ENCODE assay signal across 25 cellular contexts in the genomic region with DNA sequence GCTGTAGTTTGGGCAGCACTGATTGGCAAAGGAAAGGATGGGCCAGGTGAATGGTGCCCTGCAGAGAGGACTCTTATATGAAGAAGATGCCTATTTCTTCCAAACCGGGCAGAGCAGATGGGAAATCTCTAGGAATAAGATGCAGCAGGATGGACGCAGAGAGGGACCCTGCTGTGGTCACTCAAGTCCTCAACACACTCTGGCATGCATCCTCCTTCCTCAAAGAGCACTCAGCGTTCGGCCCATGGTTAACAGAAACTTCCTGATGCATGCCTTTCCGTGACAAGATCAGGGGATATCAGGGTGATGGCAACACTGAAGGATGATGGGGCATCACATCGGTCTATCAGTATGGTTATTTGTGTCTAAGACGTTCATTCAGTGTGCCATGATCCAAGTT.
DNase-seq lines count a peak whose midpoint lies in the region; ATAC-seq, FAIRE-seq and TF ChIP-seq lines count a peak whose summit lies in the region.
"Had no signal": no experiment of that assay in that cellular context is flagged by ENCODE, and none has a peak within 500 bp of the region (broad histone marks: within the 10 kb centered on the region; RNA-seq: fewer than 3 reads in every experiment).

No MANE protein-coding gene starts in this region.

- peaks cover 2% of the 10 kb centered on the region for H3K27me3 ChIP-seq in bronchial epithelial cell (ENCODE audit: control insufficient read depth, insufficient read depth, low read length)

- FAIRE-seq in bronchial epithelial cell (lab: Jason Lieb, UNC), result peak; percentile 86
- FAIRE-seq: A549, D721Med, GM12878 had no signal

- no peak overlapping the region for H3K4me3 ChIP-seq in bronchial epithelial cell (ENCODE audit: low read depth, low read length)
- H3K4me3 ChIP-seq: A549; BLaER1 treated with 17β-estradiol and CSF1 and Interleukin-3, amounts not matched to agents 10 nM and 100 nM; GM12878; GM23338; HAP-1 had no signal

- no peaks in the 10 kb centered on the region for H3K36me3 ChIP-seq in bronchial epithelial cell (ENCODE audit: control insufficient read depth, insufficient read depth, low read length)
- H3K36me3 ChIP-seq: BE2C; BLaER1 treated with 17β-estradiol and CSF1 and Interleukin-3, amounts not matched to agents 10 nM and 100 nM; HAP-1 had no signal

- H3K27ac Mint-ChIP-seq in nephron progenitor cell (peak overlapping the region; percentile 81), osteocyte (ENCODE audit: unreplicated experiment) (no peak overlapping the region)
- H3K27ac Mint-ChIP-seq: CD14-positive monocyte; CD4-positive, alpha-beta T cell; CD8-positive, alpha-beta memory T cell; GM23338 had no signal

- H3K4me1 Mint-ChIP-seq in nephron progenitor cell, result peaks cover 81% of the 10 kb centered on the region
- H3K4me1 Mint-ChIP-seq in osteocyte (ENCODE audit: unreplicated experiment), result peaks cover 14% of the 10 kb centered on the region
- H3K4me1 Mint-ChIP-seq: CD14-positive monocyte; CD8-positive, alpha-beta memory T cell had no signal

- DNase-seq in bronchial epithelial cell (ENCODE audit: low read depth) (no peak), ecto neural progenitor cell (ENCODE audit: low spot score) (peak; percentile 25), nephron progenitor cell (no peak), osteocyte (ENCODE audit: extremely low spot score, unreplicated experiment) (peak; percentile 51)
- DNase-seq in stimulated activated CD4-positive, alpha-beta T cell treated with anti-CD3 and anti-CD28 coated beads, Interleukin-2, amount 100 ng/mL, for 24 hours, result no peak
- DNase-seq: 8988T; ACHN; AML-193; BE2C; CD4-positive, alpha-beta T cell; CD8-positive, alpha-beta memory T cell; DMS 273 treated with DMSO at 0.1 percent for 48 hours; DMS79; EL; GDM1 had no signal

- H3K4me3 Mint-ChIP-seq in nephron progenitor cell (no peak overlapping the region), osteocyte (ENCODE audit: unreplicated experiment) (no peak overlapping the region)
- H3K4me3 Mint-ChIP-seq: CD14-positive monocyte; CD4-positive, alpha-beta T cell; CD8-positive, alpha-beta memory T cell; GM23338 had no signal

- TF ChIP-seq CTCF in bronchial epithelial cell (IDR thresholded peaks at IDR 0.05; ENCODE audit: insufficient read depth, low read length, severe bottlenecking), result no peak
- no peak for TF ChIP-seq CTCF in nephron progenitor cell (IDR thresholded peaks at IDR 0.05)
- TF ChIP-seq CTCF in osteocyte (IDR thresholded peaks at IDR 0.05), result no peak

- ATAC-seq in HG03342 (IDR thresholded peaks at IDR 0.05; ENCODE audit: unreplicated experiment) (no peak), SK-N-SH treated with all-trans-retinoic acid at 6 μM for 48 hours (no peak; the same call in 2 of the 3 replicates), HG02870 (IDR thresholded peaks at IDR 0.05; ENCODE audit: unreplicated experiment) (no peak)
- ATAC-seq: A549, GM12878, GM23338 had no signal

- peaks cover 3% of the 10 kb centered on the region for H3K27me3 Mint-ChIP-seq in nephron progenitor cell (ENCODE audit: low read depth, poor library complexity)
- no peaks in the 10 kb centered on the region for H3K27me3 Mint-ChIP-seq in osteocyte (ENCODE audit: unreplicated experiment)

- H3K36me3 Mint-ChIP-seq in nephron progenitor cell (ENCODE audit: low read depth) (no peaks in the 10 kb centered on the region), osteocyte (ENCODE audit: unreplicated experiment) (no peaks in the 10 kb centered on the region)
- H3K36me3 Mint-ChIP-seq: CD14-positive monocyte; CD8-positive, alpha-beta memory T cell had no signal

- H3K9me3 Mint-ChIP-seq in nephron progenitor cell (no peaks in the 10 kb centered on the region), osteocyte (ENCODE audit: unreplicated experiment) (no peaks in the 10 kb centered on the region)
- H3K9me3 Mint-ChIP-seq: CD4-positive, alpha-beta T cell; CD8-positive, alpha-beta memory T cell; GM23338 had no signal

TF ChIP-seq in SK-N-SH treated with all-trans-retinoic acid at 6 μM for 48 hours, 23 proteins besides CTCF, POLR2A, EP300 and RAD21:
- TF ChIP-seq OSR1 (CRISPR knock-in tag; IDR thresholded peaks at IDR 0.05) (no peak), ZFP30 (CRISPR knock-in tag; IDR thresholded peaks at IDR 0.05) (no peak), ZNF70 (CRISPR knock-in tag; IDR thresholded peaks at IDR 0.05) (no peak), GLIS3 (CRISPR knock-in tag; IDR thresholded peaks at IDR 0.05) (no peak), ZC3H10 (CRISPR knock-in tag; IDR thresholded peaks at IDR 0.05) (no peak), SNAI2 (CRISPR knock-in tag; IDR thresholded peaks at IDR 0.05) (no peak), ZNF565 (CRISPR knock-in tag; conservative IDR thresholded peaks at IDR 0.05; ENCODE audit: low read depth) (no peak), TCF4 (CRISPR knock-in tag; IDR thresholded peaks at IDR 0.05; ENCODE audit: borderline replicate concordance) (no peak)
- TF ChIP-seq, protein P1, sequence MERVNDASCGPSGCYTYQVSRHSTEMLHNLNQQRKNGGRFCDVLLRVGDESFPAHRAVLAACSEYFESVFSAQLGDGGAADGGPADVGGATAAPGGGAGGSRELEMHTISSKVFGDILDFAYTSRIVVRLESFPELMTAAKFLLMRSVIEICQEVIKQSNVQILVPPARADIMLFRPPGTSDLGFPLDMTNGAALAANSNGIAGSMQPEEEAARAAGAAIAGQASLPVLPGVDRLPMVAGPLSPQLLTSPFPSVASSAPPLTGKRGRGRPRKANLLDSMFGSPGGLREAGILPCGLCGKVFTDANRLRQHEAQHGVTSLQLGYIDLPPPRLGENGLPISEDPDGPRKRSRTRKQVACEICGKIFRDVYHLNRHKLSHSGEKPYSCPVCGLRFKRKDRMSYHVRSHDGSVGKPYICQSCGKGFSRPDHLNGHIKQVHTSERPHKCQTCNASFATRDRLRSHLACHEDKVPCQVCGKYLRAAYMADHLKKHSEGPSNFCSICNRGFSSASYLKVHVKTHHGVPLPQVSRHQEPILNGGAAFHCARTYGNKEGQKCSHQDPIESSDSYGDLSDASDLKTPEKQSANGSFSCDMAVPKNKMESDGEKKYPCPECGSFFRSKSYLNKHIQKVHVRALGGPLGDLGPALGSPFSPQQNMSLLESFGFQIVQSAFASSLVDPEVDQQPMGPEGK (CRISPR knock-in tag; IDR thresholded peaks at IDR 0.05; ENCODE audit: borderline replicate concordance), result no peak
- TF ChIP-seq, protein P2, sequence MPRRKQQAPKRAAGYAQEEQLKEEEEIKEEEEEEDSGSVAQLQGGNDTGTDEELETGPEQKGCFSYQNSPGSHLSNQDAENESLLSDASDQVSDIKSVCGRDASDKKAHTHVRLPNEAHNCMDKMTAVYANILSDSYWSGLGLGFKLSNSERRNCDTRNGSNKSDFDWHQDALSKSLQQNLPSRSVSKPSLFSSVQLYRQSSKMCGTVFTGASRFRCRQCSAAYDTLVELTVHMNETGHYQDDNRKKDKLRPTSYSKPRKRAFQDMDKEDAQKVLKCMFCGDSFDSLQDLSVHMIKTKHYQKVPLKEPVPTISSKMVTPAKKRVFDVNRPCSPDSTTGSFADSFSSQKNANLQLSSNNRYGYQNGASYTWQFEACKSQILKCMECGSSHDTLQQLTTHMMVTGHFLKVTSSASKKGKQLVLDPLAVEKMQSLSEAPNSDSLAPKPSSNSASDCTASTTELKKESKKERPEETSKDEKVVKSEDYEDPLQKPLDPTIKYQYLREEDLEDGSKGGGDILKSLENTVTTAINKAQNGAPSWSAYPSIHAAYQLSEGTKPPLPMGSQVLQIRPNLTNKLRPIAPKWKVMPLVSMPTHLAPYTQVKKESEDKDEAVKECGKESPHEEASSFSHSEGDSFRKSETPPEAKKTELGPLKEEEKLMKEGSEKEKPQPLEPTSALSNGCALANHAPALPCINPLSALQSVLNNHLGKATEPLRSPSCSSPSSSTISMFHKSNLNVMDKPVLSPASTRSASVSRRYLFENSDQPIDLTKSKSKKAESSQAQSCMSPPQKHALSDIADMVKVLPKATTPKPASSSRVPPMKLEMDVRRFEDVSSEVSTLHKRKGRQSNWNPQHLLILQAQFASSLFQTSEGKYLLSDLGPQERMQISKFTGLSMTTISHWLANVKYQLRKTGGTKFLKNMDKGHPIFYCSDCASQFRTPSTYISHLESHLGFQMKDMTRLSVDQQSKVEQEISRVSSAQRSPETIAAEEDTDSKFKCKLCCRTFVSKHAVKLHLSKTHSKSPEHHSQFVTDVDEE (CRISPR knock-in tag; IDR thresholded peaks at IDR 0.05), result no peak
- TF ChIP-seq, protein P3, sequence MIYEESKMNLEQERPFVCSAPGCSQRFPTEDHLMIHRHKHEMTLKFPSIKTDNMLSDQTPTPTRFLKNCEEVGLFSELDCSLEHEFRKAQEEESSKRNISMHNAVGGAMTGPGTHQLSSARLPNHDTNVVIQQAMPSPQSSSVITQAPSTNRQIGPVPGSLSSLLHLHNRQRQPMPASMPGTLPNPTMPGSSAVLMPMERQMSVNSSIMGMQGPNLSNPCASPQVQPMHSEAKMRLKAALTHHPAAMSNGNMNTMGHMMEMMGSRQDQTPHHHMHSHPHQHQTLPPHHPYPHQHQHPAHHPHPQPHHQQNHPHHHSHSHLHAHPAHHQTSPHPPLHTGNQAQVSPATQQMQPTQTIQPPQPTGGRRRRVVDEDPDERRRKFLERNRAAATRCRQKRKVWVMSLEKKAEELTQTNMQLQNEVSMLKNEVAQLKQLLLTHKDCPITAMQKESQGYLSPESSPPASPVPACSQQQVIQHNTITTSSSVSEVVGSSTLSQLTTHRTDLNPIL (CRISPR knock-in tag; IDR thresholded peaks at IDR 0.05; ENCODE audit: low read depth), result no peak

Comparison
In these comparisons a context has a peak if more than half of its experiments do, and no peak if none do; other contexts are left out.
1. DNase-seq: peak in ecto neural progenitor cell (single experiment) and osteocyte (single experiment); none in bronchial epithelial cell (single experiment), nephron progenitor cell (single experiment) and stimulated activated CD4-positive, alpha-beta T cell treated with anti-CD3 and anti-CD28 coated beads, Interleukin-2, amount 100 ng/mL, for 24 hours (0 of 2).